ENCODE assay signal across 1 cellular context in genomic region chr3:151430821-151431484, GRCh38.
TF ChIP-seq lines count a peak whose summit lies in the region.

No MANE protein-coding gene starts in this region.

TF ChIP-seq in WTC11, 78 proteins besides CTCF, POLR2A, EP300 and RAD21 (continued from another document):
- no peak for TF ChIP-seq FOXP4 (CRISPR knock-in tag; IDR thresholded peaks at IDR 0.05)
